In genomic region chr2:127703282-127703681, GRCh38 we compare ENCODE assay signal across 13 cellular contexts. TPM values are rescaled to one million over a fixed set of nuclear protein-coding genes. Genes with fewer than 3 reads are reported as not detected.
DNase-seq lines count a peak whose midpoint lies in the region; ATAC-seq and TF ChIP-seq lines count a peak whose summit lies in the region.
"Had no signal": no experiment of that assay in that cellular context is flagged by ENCODE, and none has a peak within 500 bp of the region (broad histone marks: within the 10 kb centered on the region; RNA-seq: fewer than 3 reads in every experiment).

No MANE protein-coding gene starts in this region.

- no peak for DNase-seq in CD4-positive, alpha-beta T cell
- no peak for DNase-seq in activated naive CD8-positive, alpha-beta T cell treated with anti-CD3 and anti-CD28 coated beads, Interleukin-2, amount 10 ng/mL, durations not matched to agents 7 days and 5 days
- DNase-seq in natural killer cell (no peak), mucosa of descending colon (no peak), uterus (no peak), mesothelial cell of epicardium (ENCODE audit: low spot score in 2 of 2, unreplicated experiment in 2 of 2) (no peak)
- DNase-seq: activated CD4-positive, alpha-beta T cell treated with anti-CD3 and anti-CD28 coated beads for 1 hour; midbrain; NCI-H1694; NCI-H69; sigmoid colon had no signal

- intact Hi-C loops in CD4-positive, alpha-beta T cell (cut with DNase I, micrococcal nuclease) = loop anchor here (2.0 to 5.0 kb wide), 6 partner anchors 61 to 389 kb away; partner anchors contain the start of genes IWS1 (in 1 of the 2), POLR2D (in 1 of the 2), SAP130 (in 1 of the 2) and UGGT1 (in 1 of the 2)
- intact Hi-C loops in natural killer cell (cut with micrococcal nuclease) = loop anchor here (5.0 kb wide), 5 partner anchors 109 to 389 kb away; partner anchors contain the start of genes MAP3K2, POLR2D, SAP130 and UGGT1
- intact Hi-C loops in mucosa of descending colon (cut with DNase I, micrococcal nuclease) = no loop called here
- intact Hi-C loops in uterus (cut with DNase I; ENCODE audit: low total_unique reads) = no loop called here

- POLR2A ChIA-PET in CD4-positive, alpha-beta T cell (lab: Charles Lee) = interaction anchor here (1.4 to 2.5 kb wide), 9 partner anchors 7 to 325 kb away, joined by 3 to 16 read pairs (median 7); partner anchors contain the start of genes IWS1 and SAP130
- POLR2A ChIA-PET in activated naive CD8-positive, alpha-beta T cell treated with anti-CD3 and anti-CD28 coated beads, Interleukin-2, amount 10 ng/mL, durations not matched to agents 7 days and 5 days (lab: Charles Lee) = no interaction called here

- H2AFZ ChIP-seq in KMS-11 (ENCODE audit: low read depth) = no peak overlapping the region

- no peak for ATAC-seq in CD4-positive, alpha-beta T cell (ENCODE audit: poor library complexity)
- no peak for ATAC-seq in activated naive CD8-positive, alpha-beta T cell treated with anti-CD3 and anti-CD28 coated beads, Interleukin-2, amount 10 ng/mL, durations not matched to agents 7 days and 5 days (ENCODE audit: low read depth)
- no peak for ATAC-seq in natural killer cell
- ATAC-seq in mucosa of descending colon = no peak
- ATAC-seq in stimulated activated memory B cell treated with anti-CD40 and anti-IgM and Interleukin-4, amounts not matched to agents 10 μg/mL and 1 μg/mL and 100 μg/mL, for 72 hours = no peak

- H3K36me3 ChIP-seq in KMS-11 (ENCODE audit: insufficient read depth) (no peaks in the 10 kb centered on the region), mucosa of descending colon (ENCODE audit: low read depth) (no peaks in the 10 kb centered on the region), uterus (no peaks in the 10 kb centered on the region)

- peaks cover 50% of the 10 kb centered on the region for H3K4me1 Mint-ChIP-seq in CD4-positive, alpha-beta T cell (ENCODE audit: low read depth)
- H3K4me1 Mint-ChIP-seq in activated naive CD8-positive, alpha-beta T cell treated with anti-CD3 and anti-CD28 coated beads, Interleukin-2, amount 10 ng/mL, durations not matched to agents 7 days and 5 days = peaks cover 25% of the 10 kb centered on the region
- peaks cover 35 to 38% of the 10 kb centered on the region in 2 donors for H3K4me1 Mint-ChIP-seq in natural killer cell
- peaks cover 37% of the 10 kb centered on the region for H3K4me1 Mint-ChIP-seq in stimulated activated memory B cell treated with anti-CD40 and anti-IgM and Interleukin-4, amounts not matched to agents 10 μg/mL and 1 μg/mL and 100 μg/mL, for 72 hours
- peaks cover 35% of the 10 kb centered on the region for H3K4me1 Mint-ChIP-seq in mesothelial cell of epicardium

- peaks cover 17% of the 10 kb centered on the region; the same call in 1 of the 2 replicates for H3K79me2 ChIP-seq in KMS-11 (ENCODE audit: insufficient read depth, low read depth)

- H3K4me2 ChIP-seq in KMS-11 = peak overlapping the region; percentile 86; the same call in 1 of the 2 replicates

- no peaks in the 10 kb centered on the region for H4K20me1 ChIP-seq in KMS-11 (ENCODE audit: insufficient read depth)

- peaks cover 48% of the 10 kb centered on the region for H3K36me3 Mint-ChIP-seq in CD4-positive, alpha-beta T cell (ENCODE audit: low read depth)
- peaks cover 20% of the 10 kb centered on the region for H3K36me3 Mint-ChIP-seq in activated naive CD8-positive, alpha-beta T cell treated with anti-CD3 and anti-CD28 coated beads, Interleukin-2, amount 10 ng/mL, durations not matched to agents 7 days and 5 days
- no peaks in the 10 kb centered on the region for H3K36me3 Mint-ChIP-seq in natural killer cell
- H3K36me3 Mint-ChIP-seq in stimulated activated memory B cell treated with anti-CD40 and anti-IgM and Interleukin-4, amounts not matched to agents 10 μg/mL and 1 μg/mL and 100 μg/mL, for 72 hours = peaks cover 36% of the 10 kb centered on the region
- H3K36me3 Mint-ChIP-seq in mesothelial cell of epicardium = peaks cover 3% of the 10 kb centered on the region

- H3K4me3 ChIP-seq in KMS-11 (IDR thresholded peaks at IDR 0.05; ENCODE audit: insufficient read depth, low read depth, low read length) (no peak overlapping the region), mucosa of descending colon (no peak overlapping the region), uterus (no peak overlapping the region)

- no peaks in the 10 kb centered on the region for H3K9me3 Mint-ChIP-seq in CD4-positive, alpha-beta T cell
- no peaks in the 10 kb centered on the region for H3K9me3 Mint-ChIP-seq in activated naive CD8-positive, alpha-beta T cell treated with anti-CD3 and anti-CD28 coated beads, Interleukin-2, amount 10 ng/mL, durations not matched to agents 7 days and 5 days
- no peaks in the 10 kb centered on the region for H3K9me3 Mint-ChIP-seq in natural killer cell
- H3K9me3 Mint-ChIP-seq in stimulated activated memory B cell treated with anti-CD40 and anti-IgM and Interleukin-4, amounts not matched to agents 10 μg/mL and 1 μg/mL and 100 μg/mL, for 72 hours = no peaks in the 10 kb centered on the region
- H3K9me3 Mint-ChIP-seq in mesothelial cell of epicardium = no peaks in the 10 kb centered on the region

- no peaks in the 10 kb centered on the region for H3K27me3 Mint-ChIP-seq in CD4-positive, alpha-beta T cell
- no peaks in the 10 kb centered on the region for H3K27me3 Mint-ChIP-seq in activated naive CD8-positive, alpha-beta T cell treated with anti-CD3 and anti-CD28 coated beads, Interleukin-2, amount 10 ng/mL, durations not matched to agents 7 days and 5 days
- H3K27me3 Mint-ChIP-seq in natural killer cell (ENCODE audit: low read depth in 2 of 2) (no peaks in the 10 kb centered on the region), mesothelial cell of epicardium (ENCODE audit: low read depth) (no peaks in the 10 kb centered on the region)
- no peaks in the 10 kb centered on the region for H3K27me3 Mint-ChIP-seq in stimulated activated memory B cell treated with anti-CD40 and anti-IgM and Interleukin-4, amounts not matched to agents 10 μg/mL and 1 μg/mL and 100 μg/mL, for 72 hours

- H3K9me3 ChIP-seq in CD4-positive, alpha-beta T cell (ENCODE audit: control insufficient read depth, low read length) = no peaks in the 10 kb centered on the region
- H3K9me3 ChIP-seq in mucosa of descending colon = no peaks in the 10 kb centered on the region
- no peaks in the 10 kb centered on the region for H3K9me3 ChIP-seq in uterus
- H3K9me3 ChIP-seq: sigmoid colon had no signal

- H3K27ac ChIP-seq in CD4-positive, alpha-beta T cell (ENCODE audit: low read depth, low read length) = peak overlapping the region; percentile 68
- H3K27ac ChIP-seq in KMS-11 (peak overlapping the region; percentile 97; the same call in 1 of the 2 replicates), uterus (no peak overlapping the region)

- TF ChIP-seq CTCF in CD4-positive, alpha-beta T cell (IDR thresholded peaks at IDR 0.05) = no peak
- TF ChIP-seq CTCF in KMS-11 (conservative IDR thresholded peaks at IDR 0.05; ENCODE audit: low read depth, low read length) (no peak), natural killer cell (IDR thresholded peaks at IDR 0.05) (no peak), mucosa of descending colon (IDR thresholded peaks at IDR 0.05) (no peak), uterus (IDR thresholded peaks at IDR 0.05) (no peak), mesothelial cell of epicardium (IDR thresholded peaks at IDR 0.05; ENCODE audit: unreplicated experiment) (no peak)

- no peak for TF ChIP-seq POLR2A in uterus (IDR thresholded peaks at IDR 0.05)

- H3K27me3 ChIP-seq in CD4-positive, alpha-beta T cell (ENCODE audit: control insufficient read depth, insufficient read depth, low read length) = no peaks in the 10 kb centered on the region
- H3K27me3 ChIP-seq in KMS-11 (ENCODE audit: insufficient read depth, low read depth) (no peaks in the 10 kb centered on the region), uterus (no peaks in the 10 kb centered on the region)
- H3K27me3 ChIP-seq: sigmoid colon had no signal

- peak overlapping the region; percentile 90 for H3K27ac Mint-ChIP-seq in CD4-positive, alpha-beta T cell
- no peak overlapping the region for H3K27ac Mint-ChIP-seq in activated naive CD8-positive, alpha-beta T cell treated with anti-CD3 and anti-CD28 coated beads, Interleukin-2, amount 10 ng/mL, durations not matched to agents 7 days and 5 days
- peak overlapping the region; percentile 97 to 98 for H3K27ac Mint-ChIP-seq in natural killer cell
- H3K27ac Mint-ChIP-seq in stimulated activated memory B cell treated with anti-CD40 and anti-IgM and Interleukin-4, amounts not matched to agents 10 μg/mL and 1 μg/mL and 100 μg/mL, for 72 hours = no peak overlapping the region
- no peak overlapping the region for H3K27ac Mint-ChIP-seq in mesothelial cell of epicardium

- H3K9ac ChIP-seq in KMS-11 = no peak overlapping the region

- H3K4me3 Mint-ChIP-seq in CD4-positive, alpha-beta T cell = peak overlapping the region; percentile 58
- peak overlapping the region; percentile 19 for H3K4me3 Mint-ChIP-seq in activated naive CD8-positive, alpha-beta T cell treated with anti-CD3 and anti-CD28 coated beads, Interleukin-2, amount 10 ng/mL, durations not matched to agents 7 days and 5 days
- H3K4me3 Mint-ChIP-seq in natural killer cell (no peak overlapping the region), mesothelial cell of epicardium (no peak overlapping the region)
- no peak overlapping the region for H3K4me3 Mint-ChIP-seq in stimulated activated memory B cell treated with anti-CD40 and anti-IgM and Interleukin-4, amounts not matched to agents 10 μg/mL and 1 μg/mL and 100 μg/mL, for 72 hours

- CTCF ChIA-PET in CD4-positive, alpha-beta T cell (lab: Charles Lee) = no interaction called here

- H3K4me1 ChIP-seq in KMS-11 (ENCODE audit: low read depth, poor library complexity, severe bottlenecking) = peaks cover 50% of the 10 kb centered on the region
- H3K4me1 ChIP-seq in mucosa of descending colon (ENCODE audit: low read depth) = peaks cover 32% of the 10 kb centered on the region
- H3K4me1 ChIP-seq in uterus = peaks cover 6 to 7% of the 10 kb centered on the region in 2 donors

RNA-seq across cellular contexts. Expression of gene SFT2D3, which starts 2.0 kb away (rescaled TPM):
- total RNA-seq in CD4-positive, alpha-beta T cell = 1 to 10 TPM; 8.5 to 8.9 TPM
- 1 to 10 TPM; 7.5 to 8.7 TPM for total RNA-seq in activated naive CD8-positive, alpha-beta T cell treated with anti-CD3 and anti-CD28 coated beads, Interleukin-2, amount 10 ng/mL, durations not matched to agents 7 days and 5 days
- total RNA-seq in natural killer cell = 1 to 10 TPM; 5.5 to 6.6 (median 6.4) TPM
- 1 to 10 TPM; 5.1 to 8.8 (median 8.1) TPM for total RNA-seq in mucosa of descending colon
- 10 to 100 TPM in 2 of 4 donors, 1 to 10 TPM in 2; 5.9 to 27.2 (median 11.1) TPM for total RNA-seq in uterus
- 11.6 to 12.9 TPM (median 12.1 TPM) in 3 replicates for total RNA-seq in mesothelial cell of epicardium

RNA-seq across cellular contexts. Expression of gene LIMS2, which starts 28.0 kb away (rescaled TPM):
- total RNA-seq in CD4-positive, alpha-beta T cell = 1 to 10 TPM; 6.1 to 7.0 TPM
- 10 to 100 TPM; 21.7 to 24.9 TPM for total RNA-seq in activated naive CD8-positive, alpha-beta T cell treated with anti-CD3 and anti-CD28 coated beads, Interleukin-2, amount 10 ng/mL, durations not matched to agents 7 days and 5 days
- total RNA-seq in natural killer cell = under 1 TPM in 2 of 3 donors, not detected in 1; 0.15 to 0.16 TPM
- total RNA-seq in mucosa of descending colon = 100 to 1,000 TPM in 1 of 3 donors, 10 to 100 TPM in 2; 12.5 to 478 (median 29.9) TPM
- total RNA-seq in uterus = 100 to 1,000 TPM in 1 of 4 donors, 10 to 100 TPM in 3; 15.8 to 298 (median 66.2) TPM
- 11.9 to 13.0 TPM (median 11.9 TPM) in 3 replicates for total RNA-seq in mesothelial cell of epicardium

RNA-seq across cellular contexts. Expression of gene GPR17, which starts 57.3 kb away (rescaled TPM):
- total RNA-seq in CD4-positive, alpha-beta T cell = not detected
- not detected for total RNA-seq in activated naive CD8-positive, alpha-beta T cell treated with anti-CD3 and anti-CD28 coated beads, Interleukin-2, amount 10 ng/mL, durations not matched to agents 7 days and 5 days
- not detected for total RNA-seq in natural killer cell
- total RNA-seq in mucosa of descending colon = under 1 TPM in 1 of 3 donors, not detected in 2; 0.51 TPM
- under 1 TPM in 1 of 4 donors, not detected in 3; 0.41 TPM for total RNA-seq in uterus
- total RNA-seq in mesothelial cell of epicardium = not detected in 3 replicates

Comparison
In these comparisons a context has a peak if more than half of its experiments do, and no peak if none do; other contexts are left out.
1. H3K27ac ChIP-seq: peak in CD4-positive, alpha-beta T cell (single experiment) and KMS-11 (single experiment); none in uterus (0 of 2).
2. H3K27ac Mint-ChIP-seq: peak in CD4-positive, alpha-beta T cell (single experiment) and natural killer cell (2 of 2); none in activated naive CD8-positive, alpha-beta T cell treated with anti-CD3 and anti-CD28 coated beads, Interleukin-2, amount 10 ng/mL, durations not matched to agents 7 days and 5 days (single experiment), stimulated activated memory B cell treated with anti-CD40 and anti-IgM and Interleukin-4, amounts not matched to agents 10 μg/mL and 1 μg/mL and 100 μg/mL, for 72 hours (single experiment) and mesothelial cell of epicardium (single experiment).
3. H3K4me3 Mint-ChIP-seq: peak in CD4-positive, alpha-beta T cell (single experiment) and activated naive CD8-positive, alpha-beta T cell treated with anti-CD3 and anti-CD28 coated beads, Interleukin-2, amount 10 ng/mL, durations not matched to agents 7 days and 5 days (single experiment); none in natural killer cell (single experiment), stimulated activated memory B cell treated with anti-CD40 and anti-IgM and Interleukin-4, amounts not matched to agents 10 μg/mL and 1 μg/mL and 100 μg/mL, for 72 hours (single experiment) and mesothelial cell of epicardium (single experiment).
4. RNA of gene LIMS2, which starts 28.0 kb away (total RNA-seq): 15.8 to 298 TPM in uterus, 12.5 to 478 TPM in mucosa of descending colon, 21.7 to 24.9 TPM in activated naive CD8-positive, alpha-beta T cell treated with anti-CD3 and anti-CD28 coated beads, Interleukin-2, amount 10 ng/mL, durations not matched to agents 7 days and 5 days, 11.9 to 13.0 TPM in mesothelial cell of epicardium and 6.1 to 7.0 TPM in CD4-positive, alpha-beta T cell; 0.15 to 0.16 TPM in natural killer cell; every median in the first group is over 4 times any median in the second.
5. intact Hi-C loops: an anchor here in CD4-positive, alpha-beta T cell (2.0 to 5.0 kb wide) and natural killer cell (5.0 kb wide); none called in mucosa of descending colon and uterus.